In genomic region chr13:35354305-35354704, GRCh38 we compare ENCODE assay signal across 29 cellular contexts.
"Had no signal": no experiment of that assay in that cellular context is flagged by ENCODE, and none has a peak within 500 bp of the region (broad histone marks: within the 10 kb centered on the region; RNA-seq: fewer than 3 reads in every experiment).

No MANE protein-coding gene starts in this region.

- H3K36me3 Mint-ChIP-seq: activated CD4-positive, alpha-beta memory T cell treated with anti-CD3 and anti-CD28 coated beads for 36 hours; activated CD8-positive, alpha-beta memory T cell treated with anti-CD3 and anti-CD28 coated beads, Interleukin-2, amount 10 ng/mL, durations not matched to agents 7 days and 5 days; activated naive CD4-positive, alpha-beta T cell treated with anti-CD3 and anti-CD28 coated beads, Interleukin-2, amount 50 U/mL, for 24 hours had no signal

- H3K4me1 Mint-ChIP-seq: activated CD4-positive, alpha-beta T cell treated with anti-CD3 and anti-CD28 coated beads for 36 hours; activated CD4-positive, alpha-beta T cell treated with anti-CD3 and anti-CD28 coated beads, Interleukin-2, amount 10 ng/mL, durations not matched to agents 24 days and 14 days; activated CD8-positive, alpha-beta memory T cell treated with anti-CD3 and anti-CD28 coated beads, Interleukin-2, amount 10 ng/mL, durations not matched to agents 7 days and 5 days; activated naive CD4-positive, alpha-beta T cell treated with anti-CD3 and anti-CD28 coated beads, Interleukin-2, amount 50 U/mL, for 24 hours had no signal

- H3K27me3 Mint-ChIP-seq: activated CD4-positive, alpha-beta memory T cell treated with anti-CD3 and anti-CD28 coated beads for 36 hours; activated CD4-positive, alpha-beta T cell treated with anti-CD3 and anti-CD28 coated beads for 36 hours; activated CD4-positive, alpha-beta T cell treated with anti-CD3 and anti-CD28 coated beads, Interleukin-2, amount 10 ng/mL, durations not matched to agents 24 days and 14 days; activated CD8-positive, alpha-beta memory T cell treated with anti-CD3 and anti-CD28 coated beads, Interleukin-2, amount 10 ng/mL, durations not matched to agents 7 days and 5 days; activated naive CD4-positive, alpha-beta T cell treated with anti-CD3 and anti-CD28 coated beads, Interleukin-2, amount 50 U/mL, for 24 hours; activated naive CD8-positive, alpha-beta T cell treated with anti-CD3 and anti-CD28 coated beads for 36 hours; activated naive CD8-positive, alpha-beta T cell treated with anti-CD3 and anti-CD28 coated beads, Interleukin-2, amount 50 U/mL, for 24 hours; effector memory CD8-positive, alpha-beta T cell had no signal

- H3K9me3 Mint-ChIP-seq: activated CD4-positive, alpha-beta memory T cell treated with anti-CD3 and anti-CD28 coated beads for 36 hours; activated CD4-positive, alpha-beta T cell treated with anti-CD3 and anti-CD28 coated beads, Interleukin-2, amount 10 ng/mL, durations not matched to agents 24 days and 14 days; activated naive CD4-positive, alpha-beta T cell treated with anti-CD3 and anti-CD28 coated beads for 36 hours; activated naive CD4-positive, alpha-beta T cell treated with anti-CD3 and anti-CD28 coated beads, Interleukin-2, amount 50 U/mL, for 24 hours; activated naive CD8-positive, alpha-beta T cell treated with anti-CD3 and anti-CD28 coated beads for 36 hours; activated naive CD8-positive, alpha-beta T cell treated with anti-CD3 and anti-CD28 coated beads, Interleukin-2, amount 50 U/mL, for 24 hours; activated T-helper 2 cell treated with anti-CD3 and anti-CD28 coated beads, Interferon-gamma antibody, Interleukin-2, Interleukin-4, amounts not matched to agents 10 μg/mL and 5 μg/mL and 100 μg/mL, durations not matched to agents 14 hours and 24 hours and 36 hours had no signal

- H3K4me3 Mint-ChIP-seq: activated CD4-positive, alpha-beta memory T cell treated with anti-CD3 and anti-CD28 coated beads for 36 hours; activated CD4-positive, alpha-beta T cell treated with anti-CD3 and anti-CD28 coated beads for 36 hours; activated CD4-positive, alpha-beta T cell treated with anti-CD3 and anti-CD28 coated beads, Interleukin-2, amount 10 ng/mL, durations not matched to agents 24 days and 14 days; activated CD8-positive, alpha-beta memory T cell treated with anti-CD3 and anti-CD28 coated beads, Interleukin-2, amount 10 ng/mL, durations not matched to agents 7 days and 5 days; activated CD8-positive, alpha-beta T cell treated with anti-CD3 and anti-CD28 coated beads, Interleukin-2, amount 10 ng/mL, durations not matched to agents 7 days and 5 days; activated naive CD4-positive, alpha-beta T cell treated with anti-CD3 and anti-CD28 coated beads for 36 hours; activated naive CD4-positive, alpha-beta T cell treated with anti-CD3 and anti-CD28 coated beads, Interleukin-2, amount 50 U/mL, for 24 hours; activated naive CD8-positive, alpha-beta T cell treated with anti-CD3 and anti-CD28 coated beads for 36 hours; activated naive CD8-positive, alpha-beta T cell treated with anti-CD3 and anti-CD28 coated beads, Interleukin-2, amount 50 U/mL, for 24 hours; activated T-helper 1 cell treated with anti-CD3 and anti-CD28 coated beads, Interleukin-12 subunit alpha, Interleukin-12 subunit beta, Interleukin-2, Interleukin-4 antibody, amounts not matched to agents 30 ng/mL and 10 ng/mL and 1 ng/mL, durations not matched to agents 14 hours and 24 hours and 36 hours; effector memory CD8-positive, alpha-beta T cell had no signal

- DNase-seq: activated CD4-positive, alpha-beta memory T cell treated with anti-CD3 and anti-CD28 coated beads for 36 hours; activated CD4-positive, alpha-beta T cell treated with anti-CD3 and anti-CD28 coated beads for 36 hours; activated CD4-positive, alpha-beta T cell treated with anti-CD3 and anti-CD28 coated beads, Interleukin-2, amount 10 ng/mL, durations not matched to agents 24 days and 14 days; activated CD4-positive, CD25-positive, alpha-beta regulatory T cell; activated CD4-positive, CD25-positive, alpha-beta regulatory T cell treated with anti-CD3 and anti-CD28 coated beads, Interleukin-2, amount 50 U/mL, for 72 hours; activated CD8-positive, alpha-beta memory T cell treated with anti-CD3 and anti-CD28 coated beads, Interleukin-2, amount 10 ng/mL, durations not matched to agents 7 days and 5 days; activated CD8-positive, alpha-beta memory T cell treated with anti-CD3 and anti-CD28 coated beads, Interleukin-2, amount 50 U/mL, for 4 hours; activated CD8-positive, alpha-beta T cell treated with anti-CD3 and anti-CD28 coated beads, Interleukin-2, amount 10 ng/mL, durations not matched to agents 7 days and 5 days; activated effector memory CD4-positive, alpha-beta T cell treated with anti-CD3 and anti-CD28 coated beads, Interleukin-2, amount 50 U/mL, for 16 hours; activated naive CD4-positive, alpha-beta T cell treated with anti-CD3 and anti-CD28 coated beads for 36 hours; activated naive CD8-positive, alpha-beta T cell treated with anti-CD3 and anti-CD28 coated beads for 36 hours; activated naive CD8-positive, alpha-beta T cell treated with anti-CD3 and anti-CD28 coated beads, Interleukin-2, amount 50 U/mL, for 24 hours; activated T-cell treated with anti-CD3 and anti-CD28 coated beads, Interleukin-2, amount 50 U/mL, for 1 hour; activated T-cell treated with anti-CD3 and anti-CD28 coated beads, Interleukin-2, amount 50 U/mL, for 48 hours; adrenal gland; amygdala; aorta; body of pancreas; caudate nucleus; cortex of kidney; dermis blood vessel endothelial cell; effector CD4-positive, alpha-beta T cell; effector memory CD8-positive, alpha-beta T cell; erythroblast; head of caudate nucleus; T-helper 2 cell had no signal

- H3K27ac Mint-ChIP-seq: activated CD4-positive, alpha-beta memory T cell treated with anti-CD3 and anti-CD28 coated beads for 36 hours; activated CD4-positive, alpha-beta T cell treated with anti-CD3 and anti-CD28 coated beads for 36 hours; activated CD4-positive, alpha-beta T cell treated with anti-CD3 and anti-CD28 coated beads, Interleukin-2, amount 10 ng/mL, durations not matched to agents 24 days and 14 days; activated CD8-positive, alpha-beta memory T cell treated with anti-CD3 and anti-CD28 coated beads, Interleukin-2, amount 10 ng/mL, durations not matched to agents 7 days and 5 days; activated CD8-positive, alpha-beta T cell treated with anti-CD3 and anti-CD28 coated beads, Interleukin-2, amount 10 ng/mL, durations not matched to agents 7 days and 5 days; activated naive CD4-positive, alpha-beta T cell treated with anti-CD3 and anti-CD28 coated beads for 36 hours; activated naive CD4-positive, alpha-beta T cell treated with anti-CD3 and anti-CD28 coated beads, Interleukin-2, amount 50 U/mL, for 24 hours; activated naive CD8-positive, alpha-beta T cell treated with anti-CD3 and anti-CD28 coated beads for 36 hours; activated naive CD8-positive, alpha-beta T cell treated with anti-CD3 and anti-CD28 coated beads, Interleukin-2, amount 50 U/mL, for 24 hours; activated T-helper 1 cell treated with anti-CD3 and anti-CD28 coated beads, Interleukin-12 subunit alpha, Interleukin-12 subunit beta, Interleukin-2, Interleukin-4 antibody, amounts not matched to agents 30 ng/mL and 10 ng/mL and 1 ng/mL, durations not matched to agents 14 hours and 24 hours and 36 hours; activated T-helper 2 cell treated with anti-CD3 and anti-CD28 coated beads, Interferon-gamma antibody, Interleukin-2, Interleukin-4, amounts not matched to agents 10 μg/mL and 5 μg/mL and 100 μg/mL, durations not matched to agents 14 hours and 24 hours and 36 hours; effector memory CD8-positive, alpha-beta T cell had no signal
